In genomic region chr1:230242317-230242716, GRCh38 we compare ENCODE assay signal across 17 cellular contexts.
"Had no signal": no experiment of that assay in that cellular context is flagged by ENCODE, and none has a peak within 500 bp of the region (broad histone marks: within the 10 kb centered on the region; RNA-seq: fewer than 3 reads in every experiment).

No MANE protein-coding gene starts in this region.

- H3K27me3 ChIP-seq: ascending aorta, esophagus muscularis mucosa, suprapubic skin had no signal

- H3K27ac Mint-ChIP-seq: activated CD4-positive, alpha-beta T cell treated with anti-CD3 and anti-CD28 coated beads, Interleukin-2, amount 10 ng/mL, durations not matched to agents 7 days and 5 days; activated CD8-positive, alpha-beta T cell treated with anti-CD3 and anti-CD28 coated beads, Interleukin-2, amount 10 ng/mL, durations not matched to agents 7 days and 5 days; progenitor cell of endocrine pancreas had no signal

- H3K4me1 ChIP-seq: esophagus muscularis mucosa, suprapubic skin had no signal

- H3K4me3 ChIP-seq: ascending aorta, esophagus muscularis mucosa, suprapubic skin had no signal

- ATAC-seq: activated CD8-positive, alpha-beta T cell treated with anti-CD3 and anti-CD28 coated beads, Interleukin-2, amount 10 ng/mL, durations not matched to agents 7 days and 5 days; stimulated activated naive CD8-positive, alpha-beta T cell treated with anti-CD3 and anti-CD28 coated beads, Interleukin-15, Interleukin-2, amounts not matched to agents 100 U/mL and 50 U/mL, for 24 hours had no signal

- H3K27ac ChIP-seq: esophagus muscularis mucosa, suprapubic skin had no signal

- H3K9me3 ChIP-seq: ascending aorta, esophagus muscularis mucosa, suprapubic skin had no signal

- DNase-seq: activated CD4-positive, alpha-beta T cell treated with anti-CD3 and anti-CD28 coated beads, Interleukin-2, amount 10 ng/mL, durations not matched to agents 7 days and 5 days; activated CD4-positive, CD25-positive, alpha-beta regulatory T cell; activated CD8-positive, alpha-beta T cell treated with anti-CD3 and anti-CD28 coated beads, Interleukin-2, amount 10 ng/mL, durations not matched to agents 7 days and 5 days; cerebellar nuclear complex; effector CD4-positive, alpha-beta T cell; foreskin fibroblast; glutamatergic neuron; hippocampal formation; occipital lobe; stimulated activated CD4-positive, alpha-beta T cell treated with anti-CD3 and anti-CD28 coated beads, Interleukin-2, amount 100 ng/mL, for 24 hours; stimulated activated naive CD8-positive, alpha-beta T cell treated with anti-CD3 and anti-CD28 coated beads, Interleukin-15, Interleukin-2, amounts not matched to agents 100 U/mL and 50 U/mL, for 24 hours; T1000; trophoblast cell had no signal
